In the genomic region with DNA sequence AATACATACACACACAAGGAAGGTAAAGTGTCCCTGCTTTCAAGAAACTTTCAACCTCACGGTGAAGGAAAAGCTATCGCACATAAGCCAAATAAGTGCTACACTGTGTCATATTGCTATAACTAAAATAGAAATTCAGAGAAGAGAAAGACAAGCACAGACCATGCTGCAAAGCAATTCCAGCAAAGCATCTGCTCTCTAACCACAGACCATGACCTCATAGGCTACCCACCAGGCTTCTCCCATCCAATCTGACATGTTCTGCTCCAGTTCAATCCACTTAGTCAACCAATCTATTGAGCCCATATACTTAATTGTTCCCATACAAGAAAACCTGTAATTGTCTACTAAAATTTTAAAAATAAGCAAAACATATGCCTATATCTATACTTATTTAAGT, we compare ENCODE assay signal across 10 cellular contexts.
"Had no signal": no experiment of that assay in that cellular context is flagged by ENCODE, and none has a peak within 500 bp of the region (broad histone marks: within the 10 kb centered on the region; RNA-seq: fewer than 3 reads in every experiment).

No MANE protein-coding gene starts in this region.

- H3K9me3 ChIP-seq: HAP-1 had no signal

- H3K4me3 Mint-ChIP-seq: HFFc6, IgD-negative memory B cell had no signal

- H3K27ac ChIP-seq: GM23248, HL-60 had no signal

- H3K36me3 Mint-ChIP-seq: IgD-negative memory B cell had no signal

- ATAC-seq: HCT116, HepG2 had no signal

- H3K4me3 ChIP-seq: GM23248, HAP-1 had no signal

- H3K9me3 Mint-ChIP-seq: IgD-negative memory B cell had no signal

- H3K27ac Mint-ChIP-seq: HFFc6, IgD-negative memory B cell had no signal

- H3K36me3 ChIP-seq: HAP-1 had no signal

- H2AFZ ChIP-seq: GM23248 had no signal

- H3K4me1 Mint-ChIP-seq: IgD-negative memory B cell had no signal

- DNase-seq: GM23248, GOT3, H7, HFFc6, KBM-7 had no signal
